Comparison of ENCODE assay signal across 8 cellular contexts in the genomic region with DNA sequence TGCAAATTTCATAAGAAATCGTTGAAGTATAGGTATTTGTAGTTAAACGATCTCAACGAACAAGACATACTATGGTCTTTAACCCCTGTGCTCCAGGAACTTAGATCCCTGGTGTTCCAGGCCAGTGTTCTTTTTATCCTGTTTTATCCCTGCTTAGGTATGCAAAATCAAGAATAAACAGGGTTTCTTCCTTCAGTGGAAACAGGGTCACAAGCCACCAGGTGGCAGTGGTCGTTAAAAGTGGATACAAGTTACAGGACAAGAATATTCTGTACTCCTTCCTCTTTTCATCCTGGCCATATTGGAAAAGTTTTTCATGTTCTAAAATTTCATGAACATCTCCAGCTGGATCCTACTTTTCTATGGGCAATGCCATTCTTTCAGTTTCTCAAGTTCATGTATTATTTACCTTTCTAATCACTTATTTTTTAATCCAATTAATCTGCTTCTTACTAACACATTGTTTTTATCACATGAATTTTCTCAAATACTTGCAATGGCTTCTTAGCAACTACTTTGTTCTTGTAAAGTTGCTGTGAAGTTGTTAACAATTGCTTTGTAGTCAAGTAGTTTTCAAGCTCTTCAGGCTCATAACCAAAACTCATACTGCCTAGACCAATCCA. TPM values are rescaled to one million over a fixed set of nuclear protein-coding genes. Genes with fewer than 3 reads are reported as not detected.
DNase-seq lines count a peak whose midpoint lies in the region; ATAC-seq, FAIRE-seq and TF ChIP-seq lines count a peak whose summit lies in the region.

No MANE protein-coding gene starts in this region.

- whole genome bisulfite sequencing in IMR-90 (ENCODE audit: extremely low coverage in 2 of 2, insufficient read length in 1 of 2), 2 experiments = 80% methylated on average over 2 of the region's 4 CpGs; no CpG with 5 or more reads in 1 of the 2 experiments
- 33% methylated on average over 4 of the region's 4 CpGs for WGBS in GM12878 (ENCODE audit: insufficient coverage, insufficient replicate concordance, low lambda C conversion rate, missing lambda C conversion rate)

- no peaks in the 10 kb centered on the region for H3K9me1 ChIP-seq in IMR-90 (ENCODE audit: insufficient read depth, low read length)

- no peak overlapping the region for H4K8ac ChIP-seq in IMR-90 (ENCODE audit: low read depth in 2 of 2, low read length in 2 of 2)

- TF ChIP-seq CTCF in IMR-90 (conservative IDR thresholded peaks at IDR 0.05; ENCODE audit: low read depth, low read length) (peak; percentile 75), GM12878 (IDR thresholded peaks at IDR 0.05 in 2 of 3, conservative IDR thresholded peaks at IDR 0.05 in 1 of 3; ENCODE audit: control insufficient read depth in 2 of 3, extremely low read depth in 1 of 3, insufficient read depth in 1 of 3, low read depth in 3 of 3, low read length in 3 of 3) (peak; percentile 49 to 58 (median 50); a peak in 4 of 6 replicates)

- dilution Hi-C loops in IMR-90 (cut with HindIII; ENCODE audit: low sequenced_read_pairs, unreplicated experiment) = no loop called here

- no peak overlapping the region for H2BK15ac ChIP-seq in IMR-90 (ENCODE audit: low read depth, low read length)

- H3K4ac ChIP-seq in IMR-90 (ENCODE audit: low read depth, low read length) = no peak overlapping the region

- H3K9me3 ChIP-seq in IMR-90 (ENCODE audit: control insufficient read depth, insufficient read depth, low read length) (no peaks in the 10 kb centered on the region), GM12878 (replicated peaks; ENCODE audit: control insufficient read depth, insufficient read depth, low read length) (no peaks in the 10 kb centered on the region)

- H2AK9ac ChIP-seq in IMR-90 (replicated peaks; ENCODE audit: low read depth, low read length, poor library complexity) = no peak overlapping the region

- H3K9ac ChIP-seq in IMR-90 (ENCODE audit: low read depth, low read length) (no peak overlapping the region), GM12878 (ENCODE audit: control insufficient read depth, insufficient read depth, low read length) (no peak overlapping the region)

- no peaks in the 10 kb centered on the region for H3K79me1 ChIP-seq in IMR-90 (ENCODE audit: low read depth in 1 of 2, low read length in 2 of 2)

- no peak overlapping the region for H3K14ac ChIP-seq in IMR-90 (replicated peaks; ENCODE audit: low read depth, low read length)

- SMC1A ChIA-PET in GM12878 (lab: Charles Lee; ENCODE audit: uncharacterized antibody, unreplicated experiment) = interaction anchor here (0.8 to 4.6 kb wide), 8 partner anchors 36 to 839 kb away, joined by 3 to 30 read pairs (median 4); no protein-coding TSS in a partner anchor

- no peak overlapping the region for H2BK5ac ChIP-seq in IMR-90 (ENCODE audit: low read depth, low read length, poor library complexity, severe bottlenecking)

- H3K36me3 ChIP-seq in IMR-90 (ENCODE audit: control insufficient read depth, insufficient read depth, low read length) (no peaks in the 10 kb centered on the region), GM12878 (ENCODE audit: control insufficient read depth in 2 of 2, insufficient read depth in 2 of 2, low read length in 1 of 2) (no peaks in the 10 kb centered on the region)

- no TSS peak for BruUV-seq in IMR-90 (replicated peaks; lab: Mats Ljungman, UMichigan)
- BruUV-seq in GM12878 (replicated peaks; lab: Mats Ljungman, UMichigan) = no TSS peak

- no peak overlapping the region for H4K91ac ChIP-seq in IMR-90 (ENCODE audit: insufficient read depth, low read depth, low read length)

- H3K4me2 ChIP-seq in IMR-90 (ENCODE audit: low read depth, low read length) (no peak overlapping the region), GM12878 (ENCODE audit: control insufficient read depth, insufficient read depth) (no peak overlapping the region)

- in situ Hi-C loops in IMR-90 (cut with MboI; ENCODE audit: low sequenced_read_pairs) = loop anchor here (10.0 kb wide), 1 partner anchor 147 kb away; no protein-coding TSS in a partner anchor
- in situ Hi-C loops in GM12878 (cut with MboI) = loop anchor here (5.0 kb wide), 1 partner anchor 424 kb away; no protein-coding TSS in a partner anchor

- no peak overlapping the region for H3K23ac ChIP-seq in IMR-90 (ENCODE audit: low read depth, low read length)

- intact Hi-C loops in IMR-90 (cut with micrococcal nuclease) (loop anchor here (1.0 kb wide), 2 partner anchors 142 to 426 kb away; no protein-coding TSS in a partner anchor), GM12878 (cut with micrococcal nuclease; ENCODE audit: unreplicated experiment) (loop anchor here (1.0 to 10.0 kb wide), 3 partner anchors 142 to 426 kb away; no protein-coding TSS in a partner anchor)

- H2BK20ac ChIP-seq in IMR-90 (ENCODE audit: low read depth, low read length) = no peak overlapping the region

- H3K27me3 ChIP-seq in IMR-90 (ENCODE audit: control insufficient read depth, insufficient read depth, low read length) (no peaks in the 10 kb centered on the region; the same call in 1 of the 2 replicates), GM12878 (replicated peaks in 1 of 2; ENCODE audit: control insufficient read depth in 2 of 2, insufficient read depth in 2 of 2, low read length in 1 of 2) (no peaks in the 10 kb centered on the region)

- H3K27ac ChIP-seq in IMR-90 (ENCODE audit: insufficient read depth, low read length) (no peak overlapping the region), GM12878 (ENCODE audit: control insufficient read depth, insufficient read depth) (no peak overlapping the region)

- H3K4me3 ChIP-seq in IMR-90 (ENCODE audit: insufficient read depth, low read depth, low read length) (no peak overlapping the region), GM12878 (no peak overlapping the region)

- TF ChIP-seq EP300 in GM12878 (IDR thresholded peaks at IDR 0.05; ENCODE audit: borderline replicate concordance in 1 of 2, control insufficient read depth in 1 of 2, low read depth in 2 of 2, low read length in 2 of 2) = no peak

- RAD21 ChIA-PET in GM12878 (lab: Charles Lee; ENCODE audit: unreplicated experiment) = interaction anchor here (0.8 to 3.5 kb wide), 7 partner anchors 10 to 882 kb away, joined by 3 to 19 read pairs (median 3); no protein-coding TSS in a partner anchor

- ATAC-seq in IMR-90 (ENCODE audit: low read depth) (peak; percentile 72), GM12878 (peak; percentile 74), HG03097 (IDR thresholded peaks at IDR 0.05; ENCODE audit: low FRiP score, unreplicated experiment) (no peak)

- H3K18ac ChIP-seq in IMR-90 (ENCODE audit: low read depth, low read length) = no peak overlapping the region

- no peak overlapping the region for H3K56ac ChIP-seq in IMR-90 (ENCODE audit: extremely low read depth, insufficient read depth, low read length)

- no peaks in the 10 kb centered on the region for H4K20me1 ChIP-seq in IMR-90 (ENCODE audit: insufficient read depth, low read length)
- no peaks in the 10 kb centered on the region for H4K20me1 ChIP-seq in GM12878 (ENCODE audit: control insufficient read depth, insufficient read depth)

- H3K79me2 ChIP-seq in GM12878 (ENCODE audit: control insufficient read depth, insufficient read depth, low read length) = no peaks in the 10 kb centered on the region

- H4K5ac ChIP-seq in IMR-90 (ENCODE audit: low read depth, low read length) = no peak overlapping the region

- no peak for TF ChIP-seq POLR2A in IMR-90 (IDR thresholded peaks at IDR 0.05; ENCODE audit: low read depth, low read length)
- TF ChIP-seq POLR2A in GM12878 (IDR thresholded peaks at IDR 0.05; ENCODE audit: low read depth, low read length) = no peak

- H3K4me1 ChIP-seq in IMR-90 (ENCODE audit: control insufficient read depth, insufficient read depth, low read length) = no peaks in the 10 kb centered on the region
- no peaks in the 10 kb centered on the region for H3K4me1 ChIP-seq in GM12878 (ENCODE audit: control insufficient read depth, insufficient read depth, low read length)

- no peak overlapping the region for H2BK120ac ChIP-seq in IMR-90 (ENCODE audit: low read depth, low read length)

- POLR2A ChIA-PET in IMR-90 (lab: Charles Lee; ENCODE audit: unreplicated experiment) (no interaction called here), GM12878 (lab: Charles Lee) (no interaction called here)

- FAIRE-seq in RCC 7860 (lab: Jason Lieb, UNC) (peak; percentile 59), GM12878 (lab: Jason Lieb, UNC) (peak; percentile 56)

- peak; percentile 79 for TF ChIP-seq RAD21 in IMR-90 (IDR thresholded peaks at IDR 0.05; ENCODE audit: low read length)
- TF ChIP-seq RAD21 in GM12878 (IDR thresholded peaks at IDR 0.05; ENCODE audit: insufficient read depth, low read depth, low read length) = peak; percentile 69

- H2AK5ac ChIP-seq in IMR-90 (ENCODE audit: low read depth, low read length) = no peak overlapping the region

- CTCF ChIA-PET in IMR-90 (lab: Yijun Ruan, JAX) (interaction anchor here (0.8 to 1.1 kb wide), 3 partner anchors 9 to 143 kb away, joined by 3 to 4 read pairs (median 3); no protein-coding TSS in a partner anchor), GM12878 (lab: Yijun Ruan, JAX) (interaction anchor here (0.7 to 5.5 kb wide), 21 partner anchors 10 to 878 kb away, joined by 3 to 49 read pairs (median 4); partner anchors contain the start of gene HNMT)

- H2AFZ ChIP-seq in IMR-90 (replicated peaks; ENCODE audit: low read length, poor library complexity) = no peak overlapping the region
- no peak overlapping the region for H2AFZ ChIP-seq in GM12878 (ENCODE audit: control insufficient read depth, low read depth, low read length)

- peak; percentile 66 for DNase-seq in activated effector memory CD4-positive, alpha-beta T cell treated with anti-CD3 and anti-CD28 coated beads, Interleukin-2, amount 50 U/mL, for 16 hours
- no peak for DNase-seq in activated effector memory CD4-positive, alpha-beta T cell treated with Interleukin-2 at 50 U/mL for 16 hours
- DNase-seq in IMR-90 (peak; percentile 79), RCC 7860 (ENCODE audit: low spot score) (peak; percentile 48), GM12878 (ENCODE audit: low read depth, low spot score) (no peak), iPS-NIHi7 (ENCODE audit: extremely low spot score) (peak; percentile 50)
- DNase-seq in stimulated activated CD4-positive, alpha-beta T cell treated with anti-CD3 and anti-CD28 coated beads, Interleukin-12 subunit alpha, Interleukin-12 subunit beta, amount 100 ng/mL, for 48 hours (ENCODE audit: low read depth in 2 of 3, low spot score in 1 of 3) = peak in 2 of 3 donors; percentile 13 to 16

RNA-seq across cellular contexts. Expression of gene HNMT, which starts 16.4 kb away (rescaled TPM):
- total RNA-seq in IMR-90 (2012; rRNA removed) (12.2 and 14.2 TPM in 2 replicates), GM12878 (2014; rRNA removed) (not detected in 2 replicates), GM12878 (2014; rRNA removed; fragmentation: Illumina TruSeq; extraction: Trizol) (not detected in 2 replicates), GM12878 (2021) (0.43 TPM in 1 of 2 replicates, not detected in the other)
- polyA plus RNA-seq in IMR-90 (2012; rRNA removed) (6.3 and 6.4 TPM in 2 replicates), GM12878 (2011; rRNA removed) (not detected in 2 replicates), GM12878 (2014; fragmentation: Illumina TruSeq; extraction: Trizol) (not detected in 2 replicates), GM12878 (2014; fragmentation: Nextera tagmentation; extraction: Ambion mirVana) (not detected), GM12878 (2014; rRNA removed) (not detected in 2 replicates), GM12878 (2016; fragmentation: Nextera tagmentation; extraction: Ambion mirVana) (not detected)
- 2.7 and 2.8 TPM in 2 replicates for polyA plus RNA-seq in IMR-90 (2012; cell fraction: cytosol; rRNA removed)
- 0.25 and 5.2 TPM in 2 replicates for polyA plus RNA-seq in IMR-90 (2012; cell fraction: nucleus; rRNA removed; ENCODE audit: low replicate concordance)
- not detected in 2 replicates for total RNA-seq in GM12878 (2013; cell fraction: nucleolus; rRNA removed)
- polyA plus RNA-seq in GM12878 (2011; ENCODE audit: low read depth) = not detected
- polyA plus RNA-seq in GM12878 (2011; cell fraction: cytosol; rRNA removed) = not detected in 2 replicates
- polyA plus RNA-seq in GM12878 (2011; cell fraction: nucleus; rRNA removed) = not detected in 2 replicates
- polyA plus RNA-seq in GM12878 (2012) = not detected in 2 replicates
- not detected in 2 replicates for polyA minus RNA-seq in GM12878 (2011; rRNA and poly(A)+ RNA removed)
- not detected in 2 replicates for polyA minus RNA-seq in GM12878 (2011; cell fraction: cytosol; rRNA and poly(A)+ RNA removed)
- polyA minus RNA-seq in GM12878 (2011; cell fraction: nucleus; rRNA and poly(A)+ RNA removed) = not detected in 2 replicates

Comparison
In these comparisons a context has a peak if more than half of its experiments do, and no peak if none do; other contexts are left out.
1. DNase-seq: peak in activated effector memory CD4-positive, alpha-beta T cell treated with anti-CD3 and anti-CD28 coated beads, Interleukin-2, amount 50 U/mL, for 16 hours (single experiment), IMR-90 (single experiment), RCC 7860 (single experiment), iPS-NIHi7 (single experiment) and stimulated activated CD4-positive, alpha-beta T cell treated with anti-CD3 and anti-CD28 coated beads, Interleukin-12 subunit alpha, Interleukin-12 subunit beta, amount 100 ng/mL, for 48 hours (2 of 3); none in activated effector memory CD4-positive, alpha-beta T cell treated with Interleukin-2 at 50 U/mL for 16 hours (single experiment) and GM12878 (single experiment).